Comparison of ENCODE assay signal across 17 cellular contexts in genomic region chr3:62095756-62096155, GRCh38.
"Had no signal": no experiment of that assay in that cellular context is flagged by ENCODE, and none has a peak within 500 bp of the region (broad histone marks: within the 10 kb centered on the region; RNA-seq: fewer than 3 reads in every experiment).

No MANE protein-coding gene starts in this region.

- H3K27me3 ChIP-seq: esophagus squamous epithelium, neutrophil, pancreas, sigmoid colon had no signal

- H3K36me3 ChIP-seq: esophagus squamous epithelium, neutrophil, pancreas, sigmoid colon had no signal

- H3K36me3 Mint-ChIP-seq: naive thymus-derived CD8-positive, alpha-beta T cell; stimulated activated memory B cell treated with anti-CD40 and anti-IgM and Interleukin-4, amounts not matched to agents 10 μg/mL and 1 μg/mL and 100 μg/mL, for 72 hours had no signal

- H3K4me3 ChIP-seq: esophagus squamous epithelium, pancreas, sigmoid colon, SK-N-MC had no signal

- H3K27me3 Mint-ChIP-seq: activated B cell treated with CpG ODN at 0.5 μM for 24 hours; activated CD4-positive, alpha-beta T cell treated with anti-CD3 and anti-CD28 coated beads, Interleukin-2, amount 10 ng/mL, durations not matched to agents 24 days and 14 days; activated CD8-positive, alpha-beta T cell treated with anti-CD3 and anti-CD28 coated beads for 36 hours; dendritic cell treated with granulocyte-macrophage colony-stimulating factor and Interleukin-4, amounts not matched to agents 40 ng/mL and 50 ng/mL, for 4 days; stimulated activated memory B cell treated with anti-CD40 and anti-IgM and Interleukin-4, amounts not matched to agents 10 μg/mL and 1 μg/mL and 100 μg/mL, for 72 hours had no signal

- H3K27ac Mint-ChIP-seq: activated B cell treated with CpG ODN at 0.5 μM for 24 hours; activated CD4-positive, alpha-beta T cell treated with anti-CD3 and anti-CD28 coated beads, Interleukin-2, amount 10 ng/mL, durations not matched to agents 24 days and 14 days; activated CD8-positive, alpha-beta T cell treated with anti-CD3 and anti-CD28 coated beads for 36 hours; activated naive CD4-positive, alpha-beta T cell treated with anti-CD3 and anti-CD28 coated beads for 36 hours; activated T-helper 2 cell treated with anti-CD3 and anti-CD28 coated beads, Interferon-gamma antibody, Interleukin-2, Interleukin-4, amounts not matched to agents 10 μg/mL and 5 μg/mL and 100 μg/mL, durations not matched to agents 14 hours and 24 hours and 36 hours; dendritic cell treated with granulocyte-macrophage colony-stimulating factor and Interleukin-4, amounts not matched to agents 40 ng/mL and 50 ng/mL, for 4 days; naive thymus-derived CD8-positive, alpha-beta T cell; stimulated activated memory B cell treated with anti-CD40 and anti-IgM and Interleukin-4, amounts not matched to agents 10 μg/mL and 1 μg/mL and 100 μg/mL, for 72 hours had no signal

- H3K4me3 Mint-ChIP-seq: activated B cell treated with CpG ODN at 0.5 μM for 24 hours; activated CD4-positive, alpha-beta T cell treated with anti-CD3 and anti-CD28 coated beads, Interleukin-2, amount 10 ng/mL, durations not matched to agents 24 days and 14 days; activated CD8-positive, alpha-beta T cell treated with anti-CD3 and anti-CD28 coated beads for 36 hours; activated naive CD4-positive, alpha-beta T cell treated with anti-CD3 and anti-CD28 coated beads for 36 hours; dendritic cell treated with granulocyte-macrophage colony-stimulating factor and Interleukin-4, amounts not matched to agents 40 ng/mL and 50 ng/mL, for 4 days; naive thymus-derived CD8-positive, alpha-beta T cell; stimulated activated memory B cell treated with anti-CD40 and anti-IgM and Interleukin-4, amounts not matched to agents 10 μg/mL and 1 μg/mL and 100 μg/mL, for 72 hours had no signal

- H3K4me1 ChIP-seq: pancreas had no signal

- H3K9me3 ChIP-seq: esophagus squamous epithelium, neutrophil, pancreas, sigmoid colon had no signal

- H3K27ac ChIP-seq: neutrophil, pancreas, SK-N-MC had no signal

- H3K9me3 Mint-ChIP-seq: activated B cell treated with CpG ODN at 0.5 μM for 24 hours; activated CD4-positive, alpha-beta T cell treated with anti-CD3 and anti-CD28 coated beads, Interleukin-2, amount 10 ng/mL, durations not matched to agents 24 days and 14 days; activated CD8-positive, alpha-beta T cell treated with anti-CD3 and anti-CD28 coated beads for 36 hours; activated naive CD4-positive, alpha-beta T cell treated with anti-CD3 and anti-CD28 coated beads for 36 hours; activated T-helper 2 cell treated with anti-CD3 and anti-CD28 coated beads, Interferon-gamma antibody, Interleukin-2, Interleukin-4, amounts not matched to agents 10 μg/mL and 5 μg/mL and 100 μg/mL, durations not matched to agents 14 hours and 24 hours and 36 hours; dendritic cell treated with granulocyte-macrophage colony-stimulating factor and Interleukin-4, amounts not matched to agents 40 ng/mL and 50 ng/mL, for 4 days; naive thymus-derived CD8-positive, alpha-beta T cell; stimulated activated memory B cell treated with anti-CD40 and anti-IgM and Interleukin-4, amounts not matched to agents 10 μg/mL and 1 μg/mL and 100 μg/mL, for 72 hours had no signal

- DNase-seq: activated B cell treated with CpG ODN at 0.5 μM for 24 hours; activated CD4-positive, alpha-beta T cell treated with anti-CD3 and anti-CD28 coated beads, Interleukin-2, amount 10 ng/mL, durations not matched to agents 24 days and 14 days; activated CD8-positive, alpha-beta T cell treated with anti-CD3 and anti-CD28 coated beads for 36 hours; activated naive CD4-positive, alpha-beta T cell treated with anti-CD3 and anti-CD28 coated beads for 36 hours; activated T-cell treated with anti-CD3 and anti-CD28 coated beads, Interleukin-2, amount 50 U/mL, for 1 hour; effector memory CD4-positive, alpha-beta T cell; esophagus squamous epithelium; mesenchymal stem cell; naive thymus-derived CD8-positive, alpha-beta T cell; pancreas; sigmoid colon; stimulated activated CD4-positive, alpha-beta T cell treated with anti-CD3 and anti-CD28 coated beads, Interleukin-4, amount 100 ng/mL, for 4 hours had no signal

- H3K4me1 Mint-ChIP-seq: activated B cell treated with CpG ODN at 0.5 μM for 24 hours; activated CD4-positive, alpha-beta T cell treated with anti-CD3 and anti-CD28 coated beads, Interleukin-2, amount 10 ng/mL, durations not matched to agents 24 days and 14 days; naive thymus-derived CD8-positive, alpha-beta T cell; stimulated activated memory B cell treated with anti-CD40 and anti-IgM and Interleukin-4, amounts not matched to agents 10 μg/mL and 1 μg/mL and 100 μg/mL, for 72 hours had no signal

- ATAC-seq: activated CD8-positive, alpha-beta T cell treated with anti-CD3 and anti-CD28 coated beads for 36 hours; naive thymus-derived CD8-positive, alpha-beta T cell; pancreas; stimulated activated memory B cell treated with anti-CD40 and anti-IgM and Interleukin-4, amounts not matched to agents 10 μg/mL and 1 μg/mL and 100 μg/mL, for 72 hours had no signal
